In the genomic region with DNA sequence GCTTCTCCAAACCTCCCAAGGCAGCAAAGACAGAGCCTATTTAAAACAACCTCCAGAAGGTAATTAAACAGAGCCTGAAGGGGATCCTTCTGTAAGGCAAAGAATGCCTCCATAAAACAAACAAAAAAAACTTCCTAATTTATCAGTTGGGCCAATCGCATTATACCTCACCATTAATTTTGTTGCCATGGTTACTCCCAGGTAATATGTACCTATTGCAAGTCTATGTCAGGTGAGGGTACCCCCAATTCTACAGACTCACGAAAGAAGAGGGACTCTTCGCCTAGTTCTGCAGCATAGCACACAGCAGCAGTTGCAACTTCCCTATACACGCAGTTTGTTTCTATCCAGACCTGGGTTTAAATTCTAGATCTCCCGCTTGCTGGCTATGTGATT, we compare ENCODE assay signal across 21 cellular contexts.
"Had no signal": no experiment of that assay in that cellular context is flagged by ENCODE, and none has a peak within 500 bp of the region (broad histone marks: within the 10 kb centered on the region; RNA-seq: fewer than 3 reads in every experiment).

No MANE protein-coding gene starts in this region.

- H3K27me3 ChIP-seq: cardiac muscle cell, dorsolateral prefrontal cortex, left lung had no signal

- ATAC-seq: activated CD8-positive, alpha-beta memory T cell treated with anti-CD3 and anti-CD28 coated beads, Interleukin-2, amount 10 ng/mL, durations not matched to agents 7 days and 5 days; sciatic nerve; stimulated activated memory B cell treated with anti-CD40 and anti-IgM and Interleukin-4, amounts not matched to agents 10 μg/mL and 1 μg/mL and 100 μg/mL, for 72 hours had no signal

- H3K9me3 ChIP-seq: left lung had no signal

- H2AFZ ChIP-seq: parathyroid adenoma had no signal

- H3K36me3 ChIP-seq: cardiac muscle cell had no signal

- DNase-seq: activated CD4-positive, alpha-beta memory T cell treated with anti-CD3 and anti-CD28 coated beads, Interleukin-2, amount 10 ng/mL, durations not matched to agents 7 days and 5 days; activated CD4-positive, alpha-beta T cell treated with anti-CD3 and anti-CD28 coated beads for 48 hours; activated CD4-positive, CD25-positive, alpha-beta regulatory T cell; activated CD8-positive, alpha-beta memory T cell treated with anti-CD3 and anti-CD28 coated beads, Interleukin-2, amount 10 ng/mL, durations not matched to agents 7 days and 5 days; activated naive CD8-positive, alpha-beta T cell treated with anti-CD3 and anti-CD28 coated beads for 36 hours; amygdala; dorsolateral prefrontal cortex; endodermal cell; foreskin fibroblast; hippocampal formation; left lung; mammary epithelial cell; naive B cell; stimulated activated CD4-positive, alpha-beta T cell treated with anti-CD3 and anti-CD28 coated beads, Interleukin-4, amount 100 ng/mL, for 4 hours; T-helper 1 cell; T-helper 9 cell had no signal

- H3K79me2 ChIP-seq: parathyroid adenoma had no signal

- H3K4me1 ChIP-seq: parathyroid adenoma had no signal

- H3K9ac ChIP-seq: parathyroid adenoma had no signal

- H3K4me3 ChIP-seq: cardiac muscle cell, dorsolateral prefrontal cortex, left lung had no signal

- H3K27ac ChIP-seq: cardiac muscle cell, epithelial cell of prostate, parathyroid adenoma had no signal
